In the genomic region with DNA sequence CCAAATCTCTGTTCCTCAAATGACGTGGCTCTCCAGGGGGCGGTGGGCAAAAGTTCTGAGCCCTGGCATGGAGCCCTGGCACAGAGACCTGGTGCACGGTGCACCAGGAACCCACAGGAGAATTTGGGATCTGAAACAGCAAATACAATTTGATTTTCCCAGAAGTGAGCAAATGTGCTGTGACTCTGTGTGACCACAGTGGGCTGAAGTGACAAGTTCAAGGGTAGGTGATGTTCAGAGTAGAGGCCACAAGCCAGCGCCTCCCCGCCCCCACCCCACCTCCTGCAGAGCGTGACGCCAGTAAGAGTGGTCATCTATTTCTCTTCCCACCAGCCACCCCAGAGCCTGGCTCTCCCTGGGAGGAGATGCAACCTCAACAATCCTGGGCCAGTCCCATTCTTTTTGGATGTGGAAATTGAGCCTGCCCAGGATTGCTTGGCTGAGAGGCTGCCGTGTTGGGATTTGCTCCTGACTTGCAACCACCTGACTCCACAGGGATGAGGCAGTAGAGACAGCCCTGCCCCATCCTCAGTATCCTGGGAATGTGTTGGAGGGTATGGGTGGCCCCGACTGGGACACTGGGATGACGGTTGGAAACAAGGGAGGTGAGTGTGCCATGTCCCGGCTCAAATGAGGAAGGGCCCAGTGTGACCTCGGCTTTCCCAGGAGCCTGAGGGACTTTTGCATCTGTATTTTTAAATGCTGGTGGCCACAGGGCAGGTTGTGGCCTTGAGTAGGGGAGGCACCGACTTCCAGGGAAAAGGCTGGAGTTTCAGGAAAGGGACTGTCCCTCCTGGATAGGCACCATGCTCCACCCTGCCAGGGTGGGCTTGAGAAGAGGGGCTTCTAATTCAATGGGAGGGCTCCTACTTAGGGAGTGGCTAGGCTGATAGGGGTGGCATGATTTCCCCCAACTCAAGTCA, we compare ENCODE assay signal across 16 cellular contexts. TPM values are rescaled to one million over a fixed set of nuclear protein-coding genes. Genes with fewer than 3 reads are reported as not detected.
DNase-seq lines count a peak whose midpoint lies in the region; ATAC-seq and TF ChIP-seq lines count a peak whose summit lies in the region.
"Had no signal": no experiment of that assay in that cellular context is flagged by ENCODE, and none has a peak within 500 bp of the region (broad histone marks: within the 10 kb centered on the region; RNA-seq: fewer than 3 reads in every experiment).

No MANE protein-coding gene starts in this region.

- H3K27me3 ChIP-seq in stomach (no peaks in the 10 kb centered on the region), WERI-Rb-1 (ENCODE audit: insufficient read depth, low read depth, severe bottlenecking) (no peaks in the 10 kb centered on the region)
- H3K27me3 ChIP-seq: gastroesophageal sphincter had no signal

- no peak for DNase-seq in activated CD4-positive, alpha-beta T cell treated with anti-CD3 and anti-CD28 coated beads for 36 hours
- DNase-seq in activated CD4-positive, alpha-beta T cell treated with anti-CD3 and anti-CD28 coated beads for 48 hours, result no peak
- DNase-seq in RPMI7951 (ENCODE audit: low read depth), result peak; percentile 73
- DNase-seq in glomerular visceral epithelial cell (ENCODE audit: extremely low spot score), result peak; percentile 89
- DNase-seq in stimulated activated naive B cell treated with anti-CD40 and anti-IgM and Interleukin-4, amounts not matched to agents 10 μg/mL and 1 μg/mL and 100 μg/mL, for 72 hours, result no peak
- DNase-seq in activated CD4-positive, CD25-positive, alpha-beta regulatory T cell treated with anti-CD3 and anti-CD28 coated beads, Interleukin-2, amount 50 U/mL, for 72 hours, result no peak
- DNase-seq in stomach, result no peak
- DNase-seq in WERI-Rb-1, result no peak
- DNase-seq: activated B cell treated with CpG ODN at 0.5 μM for 24 hours; NCI-H1105; NCI-H526; nephron progenitor cell; stimulated activated CD4-positive, alpha-beta T cell treated with anti-CD3 and anti-CD28 coated beads, Interleukin-2, amount 100 ng/mL, for 48 hours had no signal

- H3K4me3 ChIP-seq in stomach (no peak overlapping the region), WERI-Rb-1 (ENCODE audit: low read depth, low read length) (no peak overlapping the region)
- H3K4me3 ChIP-seq: gastroesophageal sphincter had no signal

- peaks cover 30 to 81% (median 48%) of the 10 kb centered on the region in 4 donors for H3K4me1 ChIP-seq in stomach

- H3K4me1 Mint-ChIP-seq in activated CD4-positive, alpha-beta T cell treated with anti-CD3 and anti-CD28 coated beads for 36 hours, result no peaks in the 10 kb centered on the region
- H3K4me1 Mint-ChIP-seq in stimulated activated naive B cell treated with anti-CD40 and anti-IgM and Interleukin-4, amounts not matched to agents 10 μg/mL and 1 μg/mL and 100 μg/mL, for 72 hours, result peaks cover 27 to 49% of the 10 kb centered on the region in 2 donors

- intact Hi-C loops in activated CD4-positive, alpha-beta T cell treated with anti-CD3 and anti-CD28 coated beads for 36 hours (cut with DNase I, micrococcal nuclease), result no loop called here
- intact Hi-C loops in stomach (cut with DNase I; ENCODE audit: low total_unique reads), result no loop called here

- ATAC-seq in activated CD4-positive, alpha-beta T cell treated with anti-CD3 and anti-CD28 coated beads for 36 hours, result peak; percentile 37
- ATAC-seq in stimulated activated naive B cell treated with anti-CD40 and anti-IgM and Interleukin-4, amounts not matched to agents 10 μg/mL and 1 μg/mL and 100 μg/mL, for 72 hours (replicated peaks), result peak; percentile 58 to 70
- ATAC-seq: gastroesophageal sphincter, left cardiac atrium had no signal

- H3K27ac Mint-ChIP-seq in activated CD4-positive, alpha-beta T cell treated with anti-CD3 and anti-CD28 coated beads for 36 hours, result no peak overlapping the region
- H3K27ac Mint-ChIP-seq in stimulated activated naive B cell treated with anti-CD40 and anti-IgM and Interleukin-4, amounts not matched to agents 10 μg/mL and 1 μg/mL and 100 μg/mL, for 72 hours, result peak overlapping the region; percentile 94
- H3K27ac Mint-ChIP-seq: activated B cell treated with CpG ODN at 0.5 μM for 24 hours; activated T-helper 2 cell treated with anti-CD3 and anti-CD28 coated beads, Interferon-gamma antibody, Interleukin-2, Interleukin-4, amounts not matched to agents 10 μg/mL and 5 μg/mL and 100 μg/mL, durations not matched to agents 14 hours and 24 hours and 36 hours; nephron progenitor cell had no signal

- H3K36me3 Mint-ChIP-seq in activated CD4-positive, alpha-beta T cell treated with anti-CD3 and anti-CD28 coated beads for 36 hours (ENCODE audit: low read depth), result no peaks in the 10 kb centered on the region
- no peaks in the 10 kb centered on the region for H3K36me3 Mint-ChIP-seq in stimulated activated naive B cell treated with anti-CD40 and anti-IgM and Interleukin-4, amounts not matched to agents 10 μg/mL and 1 μg/mL and 100 μg/mL, for 72 hours

- CTCF ChIA-PET in activated CD4-positive, alpha-beta T cell treated with anti-CD3 and anti-CD28 coated beads for 36 hours (lab: Charles Lee), result interaction anchor here (0.7 to 2.0 kb wide), 5 partner anchors 13 to 47 kb away, joined by 3 to 11 read pairs (median 3); no protein-coding TSS in a partner anchor

- TF ChIP-seq CTCF in stomach (IDR thresholded peaks at IDR 0.05) (no peak), WERI-Rb-1 (IDR thresholded peaks at IDR 0.05; ENCODE audit: low read depth, low read length) (no peak)

- WGBS in stomach, 5 donors, result 56 to 73% (median 66%) methylated on average over 12 to 13 of the region's 13 CpGs

- H3K9me3 ChIP-seq in stomach (no peaks in the 10 kb centered on the region), WERI-Rb-1 (ENCODE audit: severe bottlenecking) (no peaks in the 10 kb centered on the region)
- H3K9me3 ChIP-seq: gastroesophageal sphincter had no signal

- H3K36me3 ChIP-seq in stomach (no peaks in the 10 kb centered on the region), WERI-Rb-1 (no peaks in the 10 kb centered on the region)
- H3K36me3 ChIP-seq: gastroesophageal sphincter had no signal

- no peak for TF ChIP-seq EP300 in stomach (IDR thresholded peaks at IDR 0.05)

- POLR2A ChIA-PET in activated CD4-positive, alpha-beta T cell treated with anti-CD3 and anti-CD28 coated beads for 36 hours (lab: Charles Lee), result no interaction called here

- H3K9me3 Mint-ChIP-seq in activated CD4-positive, alpha-beta T cell treated with anti-CD3 and anti-CD28 coated beads for 36 hours (ENCODE audit: low read depth), result no peaks in the 10 kb centered on the region
- no peaks in the 10 kb centered on the region for H3K9me3 Mint-ChIP-seq in stimulated activated naive B cell treated with anti-CD40 and anti-IgM and Interleukin-4, amounts not matched to agents 10 μg/mL and 1 μg/mL and 100 μg/mL, for 72 hours
- H3K9me3 Mint-ChIP-seq: activated B cell treated with CpG ODN at 0.5 μM for 24 hours; activated T-helper 2 cell treated with anti-CD3 and anti-CD28 coated beads, Interferon-gamma antibody, Interleukin-2, Interleukin-4, amounts not matched to agents 10 μg/mL and 5 μg/mL and 100 μg/mL, durations not matched to agents 14 hours and 24 hours and 36 hours; nephron progenitor cell had no signal

- H3K4me3 Mint-ChIP-seq in activated CD4-positive, alpha-beta T cell treated with anti-CD3 and anti-CD28 coated beads for 36 hours, result no peak overlapping the region
- H3K4me3 Mint-ChIP-seq in stimulated activated naive B cell treated with anti-CD40 and anti-IgM and Interleukin-4, amounts not matched to agents 10 μg/mL and 1 μg/mL and 100 μg/mL, for 72 hours, result peak overlapping the region; percentile 28 to 45
- H3K4me3 Mint-ChIP-seq: activated B cell treated with CpG ODN at 0.5 μM for 24 hours, nephron progenitor cell had no signal

- no peaks in the 10 kb centered on the region for H3K27me3 Mint-ChIP-seq in activated CD4-positive, alpha-beta T cell treated with anti-CD3 and anti-CD28 coated beads for 36 hours
- H3K27me3 Mint-ChIP-seq in stimulated activated naive B cell treated with anti-CD40 and anti-IgM and Interleukin-4, amounts not matched to agents 10 μg/mL and 1 μg/mL and 100 μg/mL, for 72 hours, result peaks cover 0 to 7% of the 10 kb centered on the region in 2 donors
- H3K27me3 Mint-ChIP-seq: activated B cell treated with CpG ODN at 0.5 μM for 24 hours had no signal

- TF ChIP-seq POLR2A in stomach (IDR thresholded peaks at IDR 0.05), result no peak

- H3K27ac ChIP-seq in stomach (no peak overlapping the region), WERI-Rb-1 (no peak overlapping the region)
- H3K27ac ChIP-seq: gastroesophageal sphincter had no signal

RNA-seq across cellular contexts. Expression of a gene that starts 11.0 kb away (rescaled TPM):
- total RNA-seq in activated CD4-positive, alpha-beta T cell treated with anti-CD3 and anti-CD28 coated beads for 36 hours, result 10 to 100 TPM; 56.2 to 81.5 TPM
- 21.8 and 22.6 TPM in 2 replicates for total RNA-seq in RPMI7951 (2014; rRNA removed; shearing (Covaris generic))
- 100 to 1,000 TPM in 3 of 5 donors, 10 to 100 TPM in 1, 1 to 10 TPM in 1; 4.4 to 322 (median 139) TPM for total RNA-seq in stomach
- 10 to 100 TPM; 53.5 to 94.1 (median 65.5) TPM for polyA plus RNA-seq in stomach

RNA-seq across cellular contexts. Expression of a gene that starts 38.5 kb away (rescaled TPM):
- total RNA-seq in activated CD4-positive, alpha-beta T cell treated with anti-CD3 and anti-CD28 coated beads for 36 hours, result not detected
- 0.20 TPM in 1 of 2 replicates, not detected in the other for total RNA-seq in RPMI7951 (2014; rRNA removed; shearing (Covaris generic))
- total RNA-seq in stomach, result not detected
- polyA plus RNA-seq in stomach, result not detected
- total RNA-seq: activated B cell treated with CpG ODN at 0.5 μM for 24 hours; activated T-helper 2 cell treated with anti-CD3 and anti-CD28 coated beads, Interferon-gamma antibody, Interleukin-2, Interleukin-4, amounts not matched to agents 10 μg/mL and 5 μg/mL and 100 μg/mL, durations not matched to agents 14 hours and 24 hours and 36 hours; gastroesophageal sphincter; left cardiac atrium had no signal

RNA-seq across cellular contexts. Expression of a gene that starts 40.2 kb away (rescaled TPM):
- total RNA-seq in activated CD4-positive, alpha-beta T cell treated with anti-CD3 and anti-CD28 coated beads for 36 hours, result not detected
- total RNA-seq in RPMI7951 (2014; rRNA removed; shearing (Covaris generic)), result not detected in 2 replicates
- 100 to 1,000 TPM in 1 of 5 donors, 10 to 100 TPM in 4; 13.2 to 178 (median 57.2) TPM for total RNA-seq in stomach
- 10 to 100 TPM; 23.3 to 50.9 (median 27.4) TPM for polyA plus RNA-seq in stomach
- total RNA-seq: activated B cell treated with CpG ODN at 0.5 μM for 24 hours; activated T-helper 2 cell treated with anti-CD3 and anti-CD28 coated beads, Interferon-gamma antibody, Interleukin-2, Interleukin-4, amounts not matched to agents 10 μg/mL and 5 μg/mL and 100 μg/mL, durations not matched to agents 14 hours and 24 hours and 36 hours; left cardiac atrium had no signal

Comparison
In these comparisons a context has a peak if more than half of its experiments do, and no peak if none do; other contexts are left out.
1. DNase-seq: peak in RPMI7951 (single experiment) and glomerular visceral epithelial cell (single experiment); none in activated CD4-positive, alpha-beta T cell treated with anti-CD3 and anti-CD28 coated beads for 36 hours (single experiment), activated CD4-positive, alpha-beta T cell treated with anti-CD3 and anti-CD28 coated beads for 48 hours (single experiment), stimulated activated naive B cell treated with anti-CD40 and anti-IgM and Interleukin-4, amounts not matched to agents 10 μg/mL and 1 μg/mL and 100 μg/mL, for 72 hours (single experiment), activated CD4-positive, CD25-positive, alpha-beta regulatory T cell treated with anti-CD3 and anti-CD28 coated beads, Interleukin-2, amount 50 U/mL, for 72 hours (single experiment), stomach (single experiment) and WERI-Rb-1 (single experiment).
2. RNA of a gene that starts 40.2 kb away (total RNA-seq): 13.2 to 178 TPM in stomach; not detected in activated CD4-positive, alpha-beta T cell treated with anti-CD3 and anti-CD28 coated beads for 36 hours and not detected in RPMI7951; every median in the first group is over 10 times any median in the second.